ENCODE assay signal across 2 cellular contexts in genomic region chr17:82780981-82781893, GRCh38.
TF ChIP-seq lines count a peak whose summit lies in the region.

No MANE protein-coding gene starts in this region.

TF ChIP-seq in SK-N-SH treated with all-trans-retinoic acid at 6 μM for 48 hours, 23 proteins besides CTCF, POLR2A, EP300 and RAD21 (continued from another document):
- TF ChIP-seq TSHZ2 (CRISPR knock-in tag; IDR thresholded peaks at IDR 0.05) (no peak), ZNF8 (CRISPR knock-in tag; IDR thresholded peaks at IDR 0.05) (no peak), RARB (CRISPR knock-in tag; IDR thresholded peaks at IDR 0.05) (no peak), ESRRG (CRISPR knock-in tag; IDR thresholded peaks at IDR 0.05) (no peak), ZFP30 (CRISPR knock-in tag; IDR thresholded peaks at IDR 0.05) (no peak), GLIS3 (CRISPR knock-in tag; IDR thresholded peaks at IDR 0.05) (no peak), ZNF70 (CRISPR knock-in tag; IDR thresholded peaks at IDR 0.05) (no peak), BACH2 (CRISPR knock-in tag; IDR thresholded peaks at IDR 0.05; ENCODE audit: borderline replicate concordance) (no peak), ARNTL (CRISPR knock-in tag; IDR thresholded peaks at IDR 0.05; ENCODE audit: borderline replicate concordance, low read depth) (no peak), CREB5 (CRISPR knock-in tag; IDR thresholded peaks at IDR 0.05; ENCODE audit: low read depth) (no peak)
- TF ChIP-seq, protein P1, sequence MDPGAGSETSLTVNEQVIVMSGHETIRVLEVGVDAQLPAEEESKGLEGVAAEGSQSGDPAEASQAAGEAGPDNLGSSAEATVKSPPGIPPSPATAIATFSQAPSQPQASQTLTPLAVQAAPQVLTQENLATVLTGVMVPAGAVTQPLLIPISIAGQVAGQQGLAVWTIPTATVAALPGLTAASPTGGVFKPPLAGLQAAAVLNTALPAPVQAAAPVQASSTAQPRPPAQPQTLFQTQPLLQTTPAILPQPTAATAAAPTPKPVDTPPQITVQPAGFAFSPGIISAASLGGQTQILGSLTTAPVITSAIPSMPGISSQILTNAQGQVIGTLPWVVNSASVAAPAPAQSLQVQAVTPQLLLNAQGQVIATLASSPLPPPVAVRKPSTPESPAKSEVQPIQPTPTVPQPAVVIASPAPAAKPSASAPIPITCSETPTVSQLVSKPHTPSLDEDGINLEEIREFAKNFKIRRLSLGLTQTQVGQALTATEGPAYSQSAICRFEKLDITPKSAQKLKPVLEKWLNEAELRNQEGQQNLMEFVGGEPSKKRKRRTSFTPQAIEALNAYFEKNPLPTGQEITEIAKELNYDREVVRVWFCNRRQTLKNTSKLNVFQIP (CRISPR knock-in tag; IDR thresholded peaks at IDR 0.05; ENCODE audit: borderline replicate concordance, low read depth) = no peak

TF ChIP-seq in HEK293, 187 proteins besides CTCF, POLR2A, EP300 and RAD21 (continued from another document):
- peak; percentile 86 for TF ChIP-seq GLIS2 (tag by site-specific recombination; IDR thresholded peaks at IDR 0.05)
- 0 out of 2 replicates have a peak, but pooled peaks have one; percentile 41 for TF ChIP-seq ZFP37 (tag by site-specific recombination; IDR thresholded peaks at IDR 0.05)
- TF ChIP-seq ZNF600 (tag by site-specific recombination; IDR thresholded peaks at IDR 0.05) = peak; percentile 79
- no peak for TF ChIP-seq ZSCAN30 (tag by site-specific recombination; IDR thresholded peaks at IDR 0.05)
- TF ChIP-seq BCL11A (tag by site-specific recombination; IDR thresholded peaks at IDR 0.05; ENCODE audit: low read depth) = no peak
- peak; percentile 73 for TF ChIP-seq GLIS1 (tag by site-specific recombination; IDR thresholded peaks at IDR 0.05)
- TF ChIP-seq ZNF280C (tag by site-specific recombination; IDR thresholded peaks at IDR 0.05) = no peak
- peak; percentile 86 for TF ChIP-seq EGR2 (tag by site-specific recombination; IDR thresholded peaks at IDR 0.05; ENCODE audit: low read depth)
